ENCODE assay signal across 12 cellular contexts in genomic region chr13:110279684-110280083, GRCh38. TPM values are rescaled to one million over a fixed set of nuclear protein-coding genes. Genes with fewer than 3 reads are reported as not detected.
"Had no signal": no experiment of that assay in that cellular context is flagged by ENCODE, and none has a peak within 500 bp of the region (broad histone marks: within the 10 kb centered on the region; RNA-seq: fewer than 3 reads in every experiment).

No MANE protein-coding gene starts in this region.

- H3K27me3 ChIP-seq: hepatocyte had no signal

- H2AFZ ChIP-seq: hepatocyte had no signal

- ATAC-seq: activated CD8-positive, alpha-beta T cell treated with anti-CD3 and anti-CD28 coated beads, Interleukin-2, amount 10 ng/mL, durations not matched to agents 7 days and 5 days; lower lobe of right lung; sciatic nerve; T-helper 17 cell; WTC11 had no signal

- DNase-seq: activated CD8-positive, alpha-beta T cell treated with anti-CD3 and anti-CD28 coated beads, Interleukin-2, amount 10 ng/mL, durations not matched to agents 7 days and 5 days; activated effector memory CD4-positive, alpha-beta T cell treated with Interleukin-2 at 50 U/mL for 16 hours; kidney glomerular epithelial cell; lower lobe of right lung; naive B cell; SIG-M5; stimulated activated CD4-positive, alpha-beta T cell treated with anti-CD3 and anti-CD28 coated beads, Interleukin-4, amount 100 ng/mL, for 4 hours; stimulated activated naive CD8-positive, alpha-beta T cell treated with anti-CD3 and anti-CD28 coated beads, Interleukin-15, amount 100 ng/mL, for 72 hours; T-helper 17 cell had no signal

- H3K27ac ChIP-seq: hepatocyte, lower lobe of right lung had no signal

- H3K4me2 ChIP-seq: hepatocyte had no signal

- H3K9me3 ChIP-seq: lower lobe of right lung had no signal

- H3K36me3 ChIP-seq: lower lobe of right lung had no signal

- H3K4me3 ChIP-seq: hepatocyte, lower lobe of right lung had no signal

RNA-seq across cellular contexts. Expression of gene COL4A1, which starts 27.3 kb away (rescaled TPM):
- total RNA-seq: activated CD8-positive, alpha-beta T cell treated with anti-CD3 and anti-CD28 coated beads, Interleukin-2, amount 10 ng/mL, durations not matched to agents 7 days and 5 days had no signal

RNA-seq across cellular contexts. Expression of gene COL4A2, which starts 27.4 kb away (rescaled TPM):
- total RNA-seq: activated CD8-positive, alpha-beta T cell treated with anti-CD3 and anti-CD28 coated beads, Interleukin-2, amount 10 ng/mL, durations not matched to agents 7 days and 5 days had no signal
